Comparison of ENCODE assay signal across 9 cellular contexts in the genomic region with DNA sequence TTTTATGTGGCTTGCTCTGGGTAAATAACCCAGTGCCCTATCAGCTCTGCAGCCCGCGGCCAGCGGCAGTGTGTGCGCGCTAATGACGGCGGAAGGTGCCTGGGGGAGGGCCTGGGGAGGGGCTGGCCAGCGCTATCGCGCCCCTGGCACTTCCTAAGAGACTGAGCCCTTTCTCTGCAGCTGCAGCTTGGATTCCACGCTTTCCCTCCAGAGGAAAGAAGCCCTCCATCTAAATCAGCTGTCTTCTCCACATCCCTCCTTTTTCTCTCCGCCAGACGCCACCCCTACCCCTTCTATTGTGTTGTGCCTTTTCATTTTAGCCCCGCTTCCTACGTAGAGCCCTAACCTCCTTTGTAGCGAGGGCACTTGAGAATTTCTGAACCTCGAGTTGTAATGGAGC. TPM values are rescaled to one million over a fixed set of nuclear protein-coding genes. Genes with fewer than 3 reads are reported as not detected.
A peak's percentile ranks its signal among the peaks of the same experiment; 100 is the strongest.
DNase-seq lines count a peak whose midpoint lies in the region; ATAC-seq and TF ChIP-seq lines count a peak whose summit lies in the region.
"Had no signal": no experiment of that assay in that cellular context is flagged by ENCODE, and none has a peak within 500 bp of the region (broad histone marks: within the 10 kb centered on the region; RNA-seq: fewer than 3 reads in every experiment).

No MANE protein-coding gene starts in this region.

- peaks cover 27% of the 10 kb centered on the region for H3K27me3 Mint-ChIP-seq in WTC11 (ENCODE audit: low read depth)

- DNase-seq in AG10803 (ENCODE audit: low read depth) (no peak), M059J (ENCODE audit: low read depth) (peak; percentile 7), WTC11 (ENCODE audit: low spot score) (peak; percentile 59), suprapubic skin (ENCODE audit: low spot score in 2 of 2) (no peak), mesenteric fat pad (ENCODE audit: low spot score) (no peak), NCI-H1436 treated with DMSO at 0.1 percent for 48 hours (lab: John Stamatoyannopoulos, UW) (no peak)

- H3K4me1 Mint-ChIP-seq in WTC11 = peaks cover 11% of the 10 kb centered on the region

- H3K36me3 ChIP-seq in iPS-18a (ENCODE audit: control insufficient read depth, low read depth, low read length) = no peaks in the 10 kb centered on the region
- no peaks in the 10 kb centered on the region for H3K36me3 ChIP-seq in suprapubic skin
- H3K36me3 ChIP-seq: adrenal gland had no signal

- TF ChIP-seq POLR2A in suprapubic skin (IDR thresholded peaks at IDR 0.05) = no peak

- H3K4me3 Mint-ChIP-seq in WTC11 = peak overlapping the region; percentile 96

- H3K27ac ChIP-seq in iPS-18a (ENCODE audit: low read length) = no peak overlapping the region
- no peak overlapping the region for H3K27ac ChIP-seq in suprapubic skin
- H3K27ac ChIP-seq: adrenal gland had no signal

- no peaks in the 10 kb centered on the region for H3K36me3 Mint-ChIP-seq in WTC11

- POLR2A ChIA-PET in WTC11 (lab: Charles Lee) = interaction anchor here (1.0 to 1.1 kb wide), 2 partner anchors 15 to 85 kb away, joined by 3 to 4 read pairs; no protein-coding TSS in a partner anchor

- H3K9me3 ChIP-seq in iPS-18a (ENCODE audit: control insufficient read depth, low read depth, low read length) = no peaks in the 10 kb centered on the region
- no peaks in the 10 kb centered on the region for H3K9me3 ChIP-seq in suprapubic skin
- H3K9me3 ChIP-seq: adrenal gland had no signal

- ATAC-seq in WTC11 (peak; percentile 53), HG03159 (IDR thresholded peaks at IDR 0.05; ENCODE audit: unreplicated experiment) (no peak)

- H3K4me3 ChIP-seq in AG10803 (ENCODE audit: low read length) (peak overlapping the region; percentile 60), iPS-18a (ENCODE audit: low read length) (peak overlapping the region; percentile 90), suprapubic skin (peak overlapping the region; percentile 45)

- CTCF ChIA-PET in WTC11 (lab: Charles Lee) = interaction anchor here (1.0 to 1.3 kb wide), 2 partner anchors 83 to 268 kb away, joined by 4 read pairs; no protein-coding TSS in a partner anchor

- H3K27ac Mint-ChIP-seq in WTC11 = peak overlapping the region; percentile 93

- H3K27me3 ChIP-seq in iPS-18a (ENCODE audit: control insufficient read depth, insufficient read depth, low read length) (peaks cover 25% of the 10 kb centered on the region), suprapubic skin (peaks cover 34% of the 10 kb centered on the region)

- H3K4me1 ChIP-seq in iPS-18a (ENCODE audit: control insufficient read depth, low read depth, low read length) (peaks cover 6% of the 10 kb centered on the region), suprapubic skin (peaks cover 15% of the 10 kb centered on the region)

- H3K9me3 Mint-ChIP-seq in WTC11 = no peaks in the 10 kb centered on the region

- peak overlapping the region; percentile 64 for H3K9ac ChIP-seq in iPS-18a (ENCODE audit: low read length)

- TF ChIP-seq CTCF in AG10803 (conservative IDR thresholded peaks at IDR 0.05; ENCODE audit: low read length) (no peak), WTC11 (IDR thresholded peaks at IDR 0.05) (no peak), suprapubic skin (IDR thresholded peaks at IDR 0.05) (no peak)

- TF ChIP-seq EP300 in suprapubic skin (IDR thresholded peaks at IDR 0.05) = no peak

- 3% methylated on average over 17 of the region's 17 CpGs for WGBS in suprapubic skin

TF ChIP-seq in WTC11, 78 proteins besides CTCF, POLR2A, EP300 and RAD21:
- TF ChIP-seq NR1H2 (CRISPR knock-in tag; IDR thresholded peaks at IDR 0.05) (no peak), CBFB (CRISPR knock-in tag; IDR thresholded peaks at IDR 0.05; ENCODE audit: low read depth) (peak; percentile 40; the same call in 1 of the 2 replicates), ZNF138 (CRISPR knock-in tag; conservative IDR thresholded peaks at IDR 0.05) (no peak)

RNA-seq across cellular contexts. Expression of gene RAB3C, which starts 0.9 kb away (rescaled TPM):
- total RNA-seq in M059J (2014; rRNA removed; shearing (Covaris generic)) = 0.02 TPM in 1 of 2 replicates, not detected in the other
- total RNA-seq in WTC11 (2021) (13.3 to 22.7 TPM (median 20.4 TPM) in 3 replicates), suprapubic skin (1 to 10 TPM in 1 of 4 donors, under 1 TPM in 3; 0.08 to 1.1 (median 0.27) TPM), mesenteric fat pad (8.4 TPM)

Comparison
In these comparisons a context has a peak if more than half of its experiments do, and no peak if none do; other contexts are left out.
1. DNase-seq: peak in M059J (single experiment) and WTC11 (single experiment); none in AG10803 (single experiment), suprapubic skin (0 of 2), mesenteric fat pad (single experiment) and NCI-H1436 treated with DMSO at 0.1 percent for 48 hours (single experiment).
2. Peak in every context shown above with its lines, with median percentiles within 50 percentile points of each other: H3K4me3 ChIP-seq.